35 cellular contexts compared by ENCODE assay signal in the genomic region with DNA sequence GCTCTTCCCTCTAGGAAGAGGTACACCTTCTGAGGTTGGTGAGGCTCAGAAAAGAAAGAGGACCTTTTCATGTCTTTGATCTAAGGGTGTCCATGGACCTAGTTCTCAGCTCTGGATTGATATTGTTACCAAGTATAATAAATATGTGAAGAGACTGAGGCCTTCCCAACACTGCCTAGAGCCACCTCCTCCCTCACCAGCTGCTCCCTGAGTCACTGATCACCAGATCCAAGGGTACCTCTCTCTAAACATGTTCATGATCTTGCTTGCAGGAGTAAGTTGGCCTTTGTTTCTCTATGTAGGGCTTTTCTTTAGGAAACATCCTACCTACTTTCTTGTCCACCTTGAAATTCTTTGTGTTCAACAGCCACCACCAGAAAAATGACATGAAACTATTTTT.
"Had no signal": no experiment of that assay in that cellular context is flagged by ENCODE, and none has a peak within 500 bp of the region (broad histone marks: within the 10 kb centered on the region; RNA-seq: fewer than 3 reads in every experiment).

No MANE protein-coding gene starts in this region.

- H3K9me3 Mint-ChIP-seq: activated T-helper 1 cell treated with anti-CD3 and anti-CD28 coated beads, Interleukin-12 subunit alpha, Interleukin-12 subunit beta, Interleukin-2, Interleukin-4 antibody, amounts not matched to agents 30 ng/mL and 10 ng/mL and 1 ng/mL, durations not matched to agents 14 hours and 24 hours and 36 hours; dendritic cell treated with granulocyte-macrophage colony-stimulating factor and Interleukin-4, amounts not matched to agents 40 ng/mL and 50 ng/mL, for 4 days; immature natural killer cell had no signal

- H3K4me3 Mint-ChIP-seq: activated T-helper 1 cell treated with anti-CD3 and anti-CD28 coated beads, Interleukin-12 subunit alpha, Interleukin-12 subunit beta, Interleukin-2, Interleukin-4 antibody, amounts not matched to agents 30 ng/mL and 10 ng/mL and 1 ng/mL, durations not matched to agents 14 hours and 24 hours and 36 hours; dendritic cell treated with granulocyte-macrophage colony-stimulating factor and Interleukin-4, amounts not matched to agents 40 ng/mL and 50 ng/mL, for 4 days; endodermal cell; immature natural killer cell; naive B cell; stimulated activated effector memory CD8-positive, alpha-beta T cell treated with anti-CD3 and anti-CD28 coated beads, Interleukin-12 subunit alpha, Interleukin-12 subunit beta, amount 100 ng/mL, for 72 hours; stimulated activated naive CD8-positive, alpha-beta T cell treated with anti-CD3 and anti-CD28 coated beads, Interleukin-15, Interleukin-2, amounts not matched to agents 100 ng/mL and 50 ng/mL, for 24 hours; T-helper 17 cell had no signal

- DNase-seq: activated CD4-positive, alpha-beta T cell treated with anti-CD3 and anti-CD28 coated beads for 48 hours; activated CD4-positive, alpha-beta T cell treated with anti-CD3 and anti-CD28 coated beads, Interleukin-2, amount 50 U/mL, for 48 hours; activated CD8-positive, alpha-beta memory T cell treated with anti-CD3 and anti-CD28 coated beads for 24 hours; activated effector memory CD4-positive, alpha-beta T cell treated with anti-CD3 and anti-CD28 coated beads, Interleukin-2, amount 50 U/mL, for 16 hours; activated naive CD4-positive, alpha-beta T cell treated with anti-CD3 and anti-CD28 coated beads, Interleukin-2, amount 50 U/mL, for 16 hours; activated T-cell treated with anti-CD3 and anti-CD28 coated beads, Interleukin-2, amount 50 U/mL, for 1 hour; amniotic stem cell; central memory CD4-positive, alpha-beta T cell; endodermal cell; esophagus squamous epithelium; heart left ventricle; hypothalamus; immature natural killer cell; left lung; lower lobe of right lung; mesendoderm; mucosa of descending colon; naive B cell; ovary; retina; small intestine; stimulated activated CD4-positive, alpha-beta T cell treated with anti-CD3 and anti-CD28 coated beads, Interleukin-4, amount 100 ng/mL, for 24 hours; T-helper 17 cell; T1000; trophoblast cell; uterus; WERI-Rb-1 had no signal

- H3K27ac Mint-ChIP-seq: activated T-helper 1 cell treated with anti-CD3 and anti-CD28 coated beads, Interleukin-12 subunit alpha, Interleukin-12 subunit beta, Interleukin-2, Interleukin-4 antibody, amounts not matched to agents 30 ng/mL and 10 ng/mL and 1 ng/mL, durations not matched to agents 14 hours and 24 hours and 36 hours; dendritic cell treated with granulocyte-macrophage colony-stimulating factor and Interleukin-4, amounts not matched to agents 40 ng/mL and 50 ng/mL, for 4 days; endodermal cell; immature natural killer cell; naive B cell; stimulated activated effector memory CD8-positive, alpha-beta T cell treated with anti-CD3 and anti-CD28 coated beads, Interleukin-12 subunit alpha, Interleukin-12 subunit beta, amount 100 ng/mL, for 72 hours; stimulated activated naive CD8-positive, alpha-beta T cell treated with anti-CD3 and anti-CD28 coated beads, Interleukin-15, Interleukin-2, amounts not matched to agents 100 ng/mL and 50 ng/mL, for 24 hours; T-helper 17 cell had no signal

- H3K4me3 ChIP-seq: esophagus squamous epithelium, heart left ventricle, left lung, lower lobe of right lung, mucosa of descending colon, ovary, prostate gland, thoracic aorta, uterus had no signal

- H3K27me3 Mint-ChIP-seq: dendritic cell treated with granulocyte-macrophage colony-stimulating factor and Interleukin-4, amounts not matched to agents 40 ng/mL and 50 ng/mL, for 4 days had no signal

- ATAC-seq: activated CD4-positive, CD25-positive, alpha-beta regulatory T cell treated with anti-CD3 and anti-CD28 coated beads, Interleukin-2, amount 50 U/mL, for 24 hours; heart left ventricle; left lung; lower lobe of right lung; mucosa of descending colon; sciatic nerve; stimulated activated effector memory CD8-positive, alpha-beta T cell treated with anti-CD3 and anti-CD28 coated beads, Interleukin-12 subunit alpha, Interleukin-12 subunit beta, amount 100 ng/mL, for 72 hours; T-helper 17 cell had no signal

- H3K4me1 Mint-ChIP-seq: immature natural killer cell; stimulated activated effector memory CD8-positive, alpha-beta T cell treated with anti-CD3 and anti-CD28 coated beads, Interleukin-12 subunit alpha, Interleukin-12 subunit beta, amount 100 ng/mL, for 72 hours; T-helper 17 cell had no signal

- H3K36me3 Mint-ChIP-seq: immature natural killer cell; naive B cell; stimulated activated effector memory CD8-positive, alpha-beta T cell treated with anti-CD3 and anti-CD28 coated beads, Interleukin-12 subunit alpha, Interleukin-12 subunit beta, amount 100 ng/mL, for 72 hours had no signal
